In the genomic region with DNA sequence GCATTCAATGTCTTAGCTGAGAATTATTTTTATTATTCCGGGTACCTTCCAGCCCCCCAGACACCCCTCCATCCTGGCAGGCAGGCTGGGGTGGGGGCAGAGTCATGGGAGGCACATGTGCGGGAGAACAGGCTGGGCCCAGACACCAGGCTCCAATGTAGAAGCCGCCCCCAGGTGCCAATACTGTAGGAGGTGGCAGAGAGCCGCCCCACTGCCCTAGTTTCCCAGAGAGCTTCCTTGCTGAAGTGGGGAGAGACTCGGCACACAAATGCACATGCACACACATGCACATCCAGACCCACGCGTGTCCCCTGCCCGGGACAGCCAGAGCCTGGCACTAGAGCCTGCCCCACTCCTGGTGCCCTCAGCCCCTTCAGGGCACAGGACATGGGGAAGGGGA, we compare ENCODE assay signal across 27 cellular contexts.
"Had no signal": no experiment of that assay in that cellular context is flagged by ENCODE, and none has a peak within 500 bp of the region (broad histone marks: within the 10 kb centered on the region; RNA-seq: fewer than 3 reads in every experiment).

No MANE protein-coding gene starts in this region.

- H3K27me3 ChIP-seq: ascending aorta, cardiac muscle cell had no signal

- H3K27ac ChIP-seq: ascending aorta, cardiac muscle cell, VCaP had no signal

- FAIRE-seq: bronchial epithelial cell, TTC549 had no signal

- H3K36me3 ChIP-seq: ascending aorta, cardiac muscle cell had no signal

- DNase-seq: activated B cell treated with CpG ODN at 0.5 μM for 24 hours; activated CD4-positive, alpha-beta memory T cell treated with anti-CD3 and anti-CD28 coated beads, Interleukin-2, amount 10 ng/mL, durations not matched to agents 7 days and 5 days; activated CD4-positive, alpha-beta T cell treated with anti-CD3 and anti-CD28 coated beads for 1 hour; activated CD4-positive, alpha-beta T cell treated with anti-CD3 and anti-CD28 coated beads for 36 hours; activated CD4-positive, alpha-beta T cell treated with anti-CD3 and anti-CD28 coated beads for 48 hours; activated CD4-positive, alpha-beta T cell treated with anti-CD3 and anti-CD28 coated beads, Interleukin-2, amount 10 ng/mL, durations not matched to agents 7 days and 5 days; activated CD4-positive, alpha-beta T cell treated with anti-CD3 and anti-CD28 coated beads, Interleukin-2, amount 50 U/mL, for 48 hours; activated CD8-positive, alpha-beta memory T cell treated with anti-CD3 and anti-CD28 coated beads for 24 hours; activated CD8-positive, alpha-beta memory T cell treated with anti-CD3 and anti-CD28 coated beads, Interleukin-2, amount 10 ng/mL, durations not matched to agents 7 days and 5 days; activated CD8-positive, alpha-beta memory T cell treated with anti-CD3 and anti-CD28 coated beads, Interleukin-2, amount 50 U/mL, for 48 hours; activated CD8-positive, alpha-beta T cell treated with anti-CD3 and anti-CD28 coated beads, Interleukin-2, amount 10 ng/mL, durations not matched to agents 7 days and 5 days; activated effector memory CD4-positive, alpha-beta T cell treated with Interleukin-2 at 50 U/mL for 16 hours; activated gamma-delta T cell; activated naive CD4-positive, alpha-beta T cell treated with anti-CD3 and anti-CD28 coated beads, Interleukin-2, amount 10 ng/mL, durations not matched to agents 7 days and 5 days; activated naive CD4-positive, alpha-beta T cell treated with Interleukin-2 at 50 U/mL for 16 hours; activated naive CD8-positive, alpha-beta T cell treated with anti-CD3 and anti-CD28 coated beads, Interleukin-2, amount 10 ng/mL, durations not matched to agents 7 days and 5 days; activated naive CD8-positive, alpha-beta T cell treated with anti-CD3 and anti-CD28 coated beads, Interleukin-2, amount 50 U/mL, for 24 hours; activated T-cell treated with anti-CD3 and anti-CD28 coated beads, Interleukin-2, amount 50 U/mL, for 24 hours; activated T-cell treated with anti-CD3 and anti-CD28 coated beads, Interleukin-2, amount 50 U/mL, for 48 hours; T-helper 1 cell; T-helper 2 cell; T-helper 9 cell had no signal

- H3K4me1 ChIP-seq: ascending aorta had no signal

- H3K4me3 ChIP-seq: ascending aorta, cardiac muscle cell had no signal

- H3K9me3 ChIP-seq: ascending aorta had no signal
